26 cellular contexts compared by ENCODE assay signal in genomic region chr15:80240261-80240660, GRCh38. TPM values are rescaled to one million over a fixed set of nuclear protein-coding genes. Genes with fewer than 3 reads are reported as not detected.
"Had no signal": no experiment of that assay in that cellular context is flagged by ENCODE, and none has a peak within 500 bp of the region (broad histone marks: within the 10 kb centered on the region; RNA-seq: fewer than 3 reads in every experiment).

No MANE protein-coding gene starts in this region.

- H3K27me3 ChIP-seq: brain microvascular endothelial cell, cardiac muscle cell had no signal

- H3K27ac ChIP-seq: brain microvascular endothelial cell, cardiac muscle cell, SK-N-MC had no signal

- H3K4me3 ChIP-seq: cardiac muscle cell, SK-N-MC had no signal

- H3K36me3 ChIP-seq: brain microvascular endothelial cell, cardiac muscle cell had no signal

- H3K4me1 Mint-ChIP-seq: activated CD4-positive, alpha-beta T cell treated with anti-CD3 and anti-CD28 coated beads for 36 hours; T-cell had no signal

- H3K9me3 Mint-ChIP-seq: activated CD4-positive, alpha-beta memory T cell treated with anti-CD3 and anti-CD28 coated beads, Interleukin-2, amount 10 ng/mL, durations not matched to agents 7 days and 5 days; activated naive CD4-positive, alpha-beta T cell treated with anti-CD3 and anti-CD28 coated beads for 36 hours; activated T-helper 17 cell treated with anti-CD3 and anti-CD28 coated beads, Interleukin-2, amount 50 U/mL, for 72 hours; T-cell had no signal

- DNase-seq: activated CD4-positive, alpha-beta memory T cell treated with anti-CD3 and anti-CD28 coated beads, Interleukin-2, amount 10 ng/mL, durations not matched to agents 7 days and 5 days; activated CD4-positive, alpha-beta T cell treated with anti-CD3 and anti-CD28 coated beads for 36 hours; activated CD4-positive, alpha-beta T cell treated with anti-CD3 and anti-CD28 coated beads, Interleukin-2, amount 50 U/mL, for 1 hour; activated gamma-delta T cell; activated naive CD4-positive, alpha-beta T cell treated with anti-CD3 and anti-CD28 coated beads for 36 hours; activated T-cell treated with anti-CD3 and anti-CD28 coated beads for 4 hours; activated T-cell treated with anti-CD3 and anti-CD28 coated beads, Interleukin-2, amount 50 U/mL, for 48 hours; brain microvascular endothelial cell; KG1; NCI-H1048; NCI-H146; NCI-H2029; NCI-H524 treated with DMSO at 0.1 percent for 48 hours; NCI-H748 treated with DMSO at 0.1 percent for 48 hours; T-cell; T-helper 2 cell; T1000 had no signal

- H3K4me3 Mint-ChIP-seq: activated CD4-positive, alpha-beta memory T cell treated with anti-CD3 and anti-CD28 coated beads, Interleukin-2, amount 10 ng/mL, durations not matched to agents 7 days and 5 days; activated CD4-positive, alpha-beta T cell treated with anti-CD3 and anti-CD28 coated beads for 36 hours; activated naive CD4-positive, alpha-beta T cell treated with anti-CD3 and anti-CD28 coated beads for 36 hours; activated naive CD8-positive, alpha-beta T cell; activated T-helper 17 cell treated with anti-CD3 and anti-CD28 coated beads, Interleukin-2, amount 50 U/mL, for 72 hours; T-cell had no signal

- H3K36me3 Mint-ChIP-seq: activated naive CD8-positive, alpha-beta T cell; T-cell had no signal

- H3K27ac Mint-ChIP-seq: activated CD4-positive, alpha-beta memory T cell treated with anti-CD3 and anti-CD28 coated beads, Interleukin-2, amount 10 ng/mL, durations not matched to agents 7 days and 5 days; activated CD4-positive, alpha-beta T cell treated with anti-CD3 and anti-CD28 coated beads for 36 hours; activated naive CD4-positive, alpha-beta T cell treated with anti-CD3 and anti-CD28 coated beads for 36 hours; activated naive CD8-positive, alpha-beta T cell; activated T-helper 17 cell treated with anti-CD3 and anti-CD28 coated beads, Interleukin-2, amount 50 U/mL, for 72 hours; T-cell had no signal

- ATAC-seq: activated CD4-positive, alpha-beta T cell treated with anti-CD3 and anti-CD28 coated beads for 36 hours; activated T-helper 17 cell treated with anti-CD3 and anti-CD28 coated beads, Interleukin-2, amount 50 U/mL, for 72 hours; T-cell had no signal

RNA-seq across cellular contexts. Expression of gene CTXND1, which starts 11.8 kb away (rescaled TPM):
- total RNA-seq: activated CD4-positive, alpha-beta memory T cell treated with anti-CD3 and anti-CD28 coated beads, Interleukin-2, amount 10 ng/mL, durations not matched to agents 7 days and 5 days; activated CD4-positive, alpha-beta T cell treated with anti-CD3 and anti-CD28 coated beads for 36 hours; activated CD8-positive, alpha-beta memory T cell treated with anti-CD3 and anti-CD28 coated beads for 36 hours; activated naive CD4-positive, alpha-beta T cell treated with anti-CD3 and anti-CD28 coated beads for 36 hours; activated T-helper 17 cell treated with anti-CD3 and anti-CD28 coated beads, Interleukin-2, amount 50 U/mL, for 72 hours; astrocyte; LHCN-M2; M059J; OCI-LY7; T-cell had no signal
